21 cellular contexts compared by ENCODE assay signal in the genomic region with DNA sequence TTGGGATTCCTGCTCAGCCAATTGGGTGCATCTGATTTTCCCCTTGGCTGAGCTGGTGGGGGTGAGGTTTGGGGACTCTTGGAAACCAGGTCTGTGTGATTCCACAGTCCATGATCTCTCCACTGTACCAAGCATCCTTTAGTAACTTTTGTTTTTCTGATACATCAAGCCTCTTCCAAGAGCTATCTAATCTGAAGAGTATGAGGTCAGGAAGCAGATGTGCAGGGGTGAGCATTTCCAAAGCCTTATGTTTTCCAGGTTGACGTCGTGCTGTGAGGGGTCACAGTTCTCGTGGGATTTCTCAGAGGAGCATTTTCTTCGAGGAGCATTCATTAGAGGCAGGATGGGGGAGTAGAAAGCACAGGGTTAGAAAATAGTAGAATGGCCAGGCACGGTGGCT.
DNase-seq lines count a peak whose midpoint lies in the region; ATAC-seq, FAIRE-seq and TF ChIP-seq lines count a peak whose summit lies in the region.
"Had no signal": no experiment of that assay in that cellular context is flagged by ENCODE, and none has a peak within 500 bp of the region (broad histone marks: within the 10 kb centered on the region; RNA-seq: fewer than 3 reads in every experiment).

No MANE protein-coding gene starts in this region.

- H3K79me2 ChIP-seq in neural progenitor cell (ENCODE audit: low read depth), result no peaks in the 10 kb centered on the region

- H3K4me1 ChIP-seq in neural progenitor cell, result no peaks in the 10 kb centered on the region

- H3F3A ChIP-seq in neural progenitor cell (ENCODE audit: low read depth), result no peaks in the 10 kb centered on the region

- ATAC-seq in GM21423 (IDR thresholded peaks at IDR 0.05; ENCODE audit: unreplicated experiment), result no peak

- peak overlapping the region; percentile 20 for H2AFZ ChIP-seq in neural progenitor cell (replicated peaks)

- no peaks in the 10 kb centered on the region for H3K36me3 ChIP-seq in neural progenitor cell

- no peak overlapping the region for H3K4me3 Mint-ChIP-seq in neural progenitor cell

- H3K27me3 ChIP-seq in neural progenitor cell, result no peaks in the 10 kb centered on the region

- no peak overlapping the region for H3K9ac ChIP-seq in neural progenitor cell

- H3K9me3 Mint-ChIP-seq in neural progenitor cell, result no peaks in the 10 kb centered on the region

- FAIRE-seq in GM12891 (lab: Jason Lieb, UNC), result no peak
- FAIRE-seq: D721Med, HTR-8/SVneo, RCC 7860 had no signal

- no peaks in the 10 kb centered on the region for H4K20me1 ChIP-seq in neural progenitor cell (ENCODE audit: low read depth)

- H3K27me3 Mint-ChIP-seq in neural progenitor cell (ENCODE audit: insufficient read depth, low read depth), result peaks cover 4% of the 10 kb centered on the region

- peaks cover 5% of the 10 kb centered on the region for H3K4me1 Mint-ChIP-seq in neural progenitor cell

- TF ChIP-seq CTCF in AG10803 (conservative IDR thresholded peaks at IDR 0.05; ENCODE audit: low read length) (no peak), HFF-Myc (IDR thresholded peaks at IDR 0.05; ENCODE audit: low read depth, low read length, missing control alignments) (no peak), fibroblast of mammary gland (conservative IDR thresholded peaks at IDR 0.05; ENCODE audit: control insufficient read depth, insufficient read depth, low read depth, low read length) (no peak), neural progenitor cell (IDR thresholded peaks at IDR 0.05) (no peak)

- H3K4me2 ChIP-seq in neural progenitor cell, result no peak overlapping the region

- H3K27ac Mint-ChIP-seq in neural progenitor cell, result peak overlapping the region; percentile 38

- H3K4me3 ChIP-seq in AG10803 (ENCODE audit: low read length) (no peak overlapping the region), HFF-Myc (replicated peaks; ENCODE audit: low read depth, low read length) (no peak overlapping the region), fibroblast of mammary gland (ENCODE audit: control insufficient read depth, low read depth, low read length) (no peak overlapping the region), neural progenitor cell (no peak overlapping the region)
- H3K4me3 ChIP-seq: SK-N-MC had no signal

- no peaks in the 10 kb centered on the region for H3K36me3 Mint-ChIP-seq in neural progenitor cell

- DNase-seq in AG10803 (ENCODE audit: low read depth) (peak; percentile 6), HFF-Myc (ENCODE audit: extremely low read depth, low read depth) (peak; percentile 27), fibroblast of mammary gland (ENCODE audit: low read depth) (peak; percentile 67), neural progenitor cell (ENCODE audit: low spot score) (no peak), GM12891 (ENCODE audit: insufficient read length, low spot score) (no peak), NCI-H82 (lab: John Stamatoyannopoulos, UW) (no peak)
- DNase-seq: ACHN, AML-193, DMS79 treated with DMSO at 0.1 percent for 48 hours, H7, IMR-90, NCI-H1436 treated with DMSO at 0.1 percent for 48 hours, NCI-H2029, SHP77 had no signal

- no peaks in the 10 kb centered on the region for H3K9me3 ChIP-seq in neural progenitor cell (ENCODE audit: low read depth)

- TF ChIP-seq POLR2A in GM12891 (IDR thresholded peaks at IDR 0.05; ENCODE audit: low read depth, low read length), result no peak

- no peak overlapping the region for H3K27ac ChIP-seq in neural progenitor cell
- H3K27ac ChIP-seq: C4-2B, HL-60, SK-N-MC had no signal

TF ChIP-seq in GM12891, 5 proteins besides CTCF, POLR2A, EP300 and RAD21:
- TF ChIP-seq POU2F2 (IDR thresholded peaks at IDR 0.05; ENCODE audit: low read depth, low read length), result no peak
- TF ChIP-seq TAF1 (IDR thresholded peaks at IDR 0.05; ENCODE audit: low read depth, low read length), result no peak
- no peak for TF ChIP-seq PAX5 (IDR thresholded peaks at IDR 0.05; ENCODE audit: insufficient read depth, low read length, severe bottlenecking)
- no peak for TF ChIP-seq POLR2AphosphoS5 (IDR thresholded peaks at IDR 0.05; ENCODE audit: low read depth, low read length)
- no peak for TF ChIP-seq SPI1 (IDR thresholded peaks at IDR 0.05; ENCODE audit: low read depth, low read length)

Comparison
In these comparisons a context has a peak if more than half of its experiments do, and no peak if none do; other contexts are left out.
1. DNase-seq: peak in AG10803 (single experiment), HFF-Myc (single experiment) and fibroblast of mammary gland (single experiment); none in neural progenitor cell (single experiment), GM12891 (single experiment) and NCI-H82 (single experiment).